15 cellular contexts compared by ENCODE assay signal in the genomic region with DNA sequence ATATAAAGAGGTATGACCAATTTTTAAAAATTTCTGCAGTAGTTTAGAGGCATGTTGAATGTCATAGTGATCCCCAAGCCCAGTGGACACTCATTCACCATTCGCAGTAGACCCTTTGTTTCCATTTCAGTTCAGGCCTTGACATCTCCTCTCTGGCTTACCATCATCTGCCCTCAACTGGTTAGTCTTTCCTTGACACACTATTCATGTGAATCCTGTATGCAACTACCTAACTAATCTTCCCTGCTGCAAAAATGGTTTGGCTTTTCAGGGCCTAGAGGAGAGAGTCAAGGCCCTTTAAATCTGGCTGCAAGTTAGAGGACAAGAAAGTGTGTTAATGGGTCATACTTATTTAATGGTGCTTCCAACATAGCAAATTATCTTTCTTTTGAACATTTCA. TPM values are rescaled to one million over a fixed set of nuclear protein-coding genes. Genes with fewer than 3 reads are reported as not detected.
DNase-seq lines count a peak whose midpoint lies in the region; TF ChIP-seq lines count a peak whose summit lies in the region.
"Had no signal": no experiment of that assay in that cellular context is flagged by ENCODE, and none has a peak within 500 bp of the region (broad histone marks: within the 10 kb centered on the region; RNA-seq: fewer than 3 reads in every experiment).

No MANE protein-coding gene starts in this region.

- in situ Hi-C loops in GM23248 (cut with MboI), result no loop called here

- H3K27me3 ChIP-seq in GM23248 (replicated peaks; ENCODE audit: insufficient read depth) (no peaks in the 10 kb centered on the region), OCI-LY3 (ENCODE audit: low read depth, low read length) (no peaks in the 10 kb centered on the region), neuron (ENCODE audit: insufficient read depth, low read length) (no peaks in the 10 kb centered on the region)
- H3K27me3 ChIP-seq: left lung, ovary had no signal

- H3K9me3 ChIP-seq in GM23248 (ENCODE audit: low read depth) (no peaks in the 10 kb centered on the region), OCI-LY3 (ENCODE audit: insufficient read depth, low read length) (no peaks in the 10 kb centered on the region), neuron (ENCODE audit: low read length) (no peaks in the 10 kb centered on the region)
- H3K9me3 ChIP-seq: left lung, ovary had no signal

- H3K4me3 ChIP-seq in GM23248 (no peak overlapping the region), OCI-LY3 (ENCODE audit: low read length) (no peak overlapping the region), neuron (ENCODE audit: low read length) (no peak overlapping the region)
- H3K4me3 ChIP-seq: left lung, ovary, SK-N-MC, skin epidermis had no signal

- DNase-seq in GM23248 (no peak), Calu3 (no peak), NOMO-1 treated with DMSO at 0.1 percent for 48 hours (lab: John Stamatoyannopoulos, UW; ENCODE audit: unreplicated experiment) (no peak), ureter (ENCODE audit: low spot score) (no peak)
- DNase-seq: activated CD4-positive, alpha-beta T cell treated with anti-CD3 and anti-CD28 coated beads, Interleukin-2, amount 50 U/mL, for 48 hours; left lung; ovary; stimulated activated CD4-positive, alpha-beta T cell treated with anti-CD3 and anti-CD28 coated beads, Interleukin-4, amount 100 ng/mL, for 24 hours; stimulated activated CD8-positive, alpha-beta memory T cell treated with anti-CD3 and anti-CD28 coated beads, Interleukin-4, amount 100 ng/mL, for 48 hours had no signal

- H3K4me2 ChIP-seq in GM23248 (ENCODE audit: unreplicated experiment), result no peak overlapping the region
- H3K4me2 ChIP-seq in OCI-LY3 (ENCODE audit: low read length), result peak overlapping the region; percentile 17

- no TSS peak for BruUV-seq in Calu3 (replicated peaks; lab: Mats Ljungman, UMichigan)

- H3K9me3 Mint-ChIP-seq in brain, result no peaks in the 10 kb centered on the region
- no peaks in the 10 kb centered on the region for H3K9me3 Mint-ChIP-seq in Calu3 (ENCODE audit: low read depth, unreplicated experiment)
- H3K9me3 Mint-ChIP-seq: IgD-negative memory B cell had no signal

- intact Hi-C loops in Calu3 (cut with micrococcal nuclease; ENCODE audit: unreplicated experiment), result loop anchor here (1.0 to 2.0 kb wide), 2 partner anchors 115 to 172 kb away; no protein-coding TSS in a partner anchor

- 0 out of 2 replicates have a peak overlapping the region, but pooled peaks have one; percentile 14 for H2AFZ ChIP-seq in GM23248
- H2AFZ ChIP-seq in OCI-LY3 (ENCODE audit: low read depth, low read length), result no peak overlapping the region
- peak overlapping the region; percentile 27 for H2AFZ ChIP-seq in neuron (ENCODE audit: low read depth, low read length)

- peak overlapping the region in 3 of 5 experiments; percentile 0 to 23 (median 18) for H3K4me3 Mint-ChIP-seq in brain
- H3K4me3 Mint-ChIP-seq in Calu3 (ENCODE audit: low read depth, unreplicated experiment), result no peak overlapping the region
- H3K4me3 Mint-ChIP-seq: IgD-negative memory B cell had no signal

- no peak overlapping the region for H3K9ac ChIP-seq in GM23248
- no peak overlapping the region for H3K9ac ChIP-seq in OCI-LY3 (ENCODE audit: low read length)

- H3K27me3 Mint-ChIP-seq in brain, result no peaks in the 10 kb centered on the region
- no peaks in the 10 kb centered on the region for H3K27me3 Mint-ChIP-seq in Calu3 (ENCODE audit: unreplicated experiment)
- H3K27me3 Mint-ChIP-seq: IgD-negative memory B cell had no signal

- no peak for TF ChIP-seq CTCF in OCI-LY3 (IDR thresholded peaks at IDR 0.05; ENCODE audit: low read depth, low read length)
- TF ChIP-seq CTCF in brain (conservative IDR thresholded peaks at IDR 0.05), result no peak
- no peak for TF ChIP-seq CTCF in Calu3 (IDR thresholded peaks at IDR 0.05; ENCODE audit: unreplicated experiment)

- H3K4me1 Mint-ChIP-seq in brain (peaks cover 21% of the 10 kb centered on the region), Calu3 (ENCODE audit: low read depth, unreplicated experiment) (peaks cover 9% of the 10 kb centered on the region)

- WGBS in GM23248 (ENCODE audit: low coverage in 1 of 2, low lambda C conversion rate in 2 of 2, missing lambda C conversion rate in 2 of 2), 2 experiments, result 59 to 63% methylated on average over 1 of the region's 1 CpG

- CTCF ChIA-PET in Calu3 (lab: Charles Lee), result interaction anchor here (0.9 to 3.8 kb wide), 3 partner anchors 79 to 117 kb away, joined by 3 to 37 read pairs (median 3); no protein-coding TSS in a partner anchor

- H3K36me3 ChIP-seq in GM23248 (ENCODE audit: low read depth) (peaks cover 31% of the 10 kb centered on the region), OCI-LY3 (replicated peaks; ENCODE audit: low read depth, low read length) (no peaks in the 10 kb centered on the region), neuron (ENCODE audit: insufficient read depth, low read length) (no peaks in the 10 kb centered on the region)
- H3K36me3 ChIP-seq: ovary had no signal

- H3K27ac Mint-ChIP-seq in brain, result peak overlapping the region; percentile 38 to 65 (median 55)
- H3K27ac Mint-ChIP-seq in Calu3 (ENCODE audit: unreplicated experiment), result no peak overlapping the region
- H3K27ac Mint-ChIP-seq: IgD-negative memory B cell had no signal

- H3K4me1 ChIP-seq in GM23248 (ENCODE audit: insufficient read depth) (peaks cover 39% of the 10 kb centered on the region), OCI-LY3 (ENCODE audit: low read length) (peaks cover 5% of the 10 kb centered on the region; the same call in 1 of the 2 replicates), neuron (ENCODE audit: insufficient read depth, low read length) (peaks cover 10% of the 10 kb centered on the region)

- H3F3A ChIP-seq in GM23248 (ENCODE audit: insufficient read depth), result peaks cover 41% of the 10 kb centered on the region

- H3K27ac ChIP-seq in GM23248 (no peak overlapping the region), OCI-LY3 (ENCODE audit: low read length) (no peak overlapping the region)
- H3K27ac ChIP-seq: left lung, ovary, SK-N-MC had no signal

- no peaks in the 10 kb centered on the region for H4K20me1 ChIP-seq in GM23248 (ENCODE audit: insufficient read depth)
- no peaks in the 10 kb centered on the region for H4K20me1 ChIP-seq in OCI-LY3 (ENCODE audit: insufficient read depth, low read length)

- H3K79me2 ChIP-seq in GM23248 (ENCODE audit: insufficient read depth) (no peaks in the 10 kb centered on the region), OCI-LY3 (ENCODE audit: low read length) (no peaks in the 10 kb centered on the region)

- H3K36me3 Mint-ChIP-seq in brain, result peaks cover 18% of the 10 kb centered on the region
- H3K36me3 Mint-ChIP-seq in Calu3 (ENCODE audit: insufficient read depth, unreplicated experiment), result no peaks in the 10 kb centered on the region

- no peaks in the 10 kb centered on the region for H3K9me2 ChIP-seq in GM23248 (ENCODE audit: insufficient read depth)

RNA-seq across cellular contexts. Expression of a gene that starts 10.9 kb away (rescaled TPM):
- total RNA-seq in GM23248 (2014; rRNA removed; shearing (Covaris generic)), result 15.8 and 18.6 TPM in 2 replicates
- polyA plus RNA-seq in GM23248 (2016; fragmentation: Nextera tagmentation; extraction: Ambion mirVana) (40.5 and 43.2 TPM in 2 replicates), brain (ENCODE audit: insufficient read depth, low read depth, low replicate concordance) (12.2 TPM)
- total RNA-seq in Calu3 (2022) (11.4 and 11.6 TPM in 2 replicates), ureter (28.4 TPM)
